ENCODE assay signal across 12 cellular contexts in genomic region chr3:187027531-187027936, GRCh38.
DNase-seq lines count a peak whose midpoint lies in the region; ATAC-seq and TF ChIP-seq lines count a peak whose summit lies in the region.
"Had no signal": no experiment of that assay in that cellular context is flagged by ENCODE, and none has a peak within 500 bp of the region (broad histone marks: within the 10 kb centered on the region; RNA-seq: fewer than 3 reads in every experiment).

No MANE protein-coding gene starts in this region.

- H3K27ac Mint-ChIP-seq in glutamatergic neuron (ENCODE audit: unreplicated experiment) = no peak overlapping the region
- H3K27ac Mint-ChIP-seq: brain had no signal

- peaks cover 4% of the 10 kb centered on the region for H3K27me3 Mint-ChIP-seq in glutamatergic neuron (ENCODE audit: unreplicated experiment)
- H3K27me3 Mint-ChIP-seq: brain had no signal

- H3K27ac ChIP-seq in KOPT-K1 (ENCODE audit: low read depth, low read length, poor library complexity, severe bottlenecking) = peak overlapping the region; percentile 80
- no peak overlapping the region for H3K27ac ChIP-seq in testis
- H3K27ac ChIP-seq: KMS-11 had no signal

- peaks cover 10% of the 10 kb centered on the region for H3K4me1 Mint-ChIP-seq in glutamatergic neuron (ENCODE audit: low read depth, unreplicated experiment)

- H3K9me3 ChIP-seq in KOPT-K1 (ENCODE audit: insufficient read depth, low read length, poor library complexity, severe bottlenecking) (no peaks in the 10 kb centered on the region), testis (no peaks in the 10 kb centered on the region)

- peaks cover 9% of the 10 kb centered on the region for H3K9me3 Mint-ChIP-seq in glutamatergic neuron (ENCODE audit: unreplicated experiment)

- TF ChIP-seq CTCF in GM12875 (IDR thresholded peaks at IDR 0.05; ENCODE audit: borderline replicate concordance, insufficient read depth, low read depth, low read length) (0 out of 2 replicates have a peak, but pooled peaks have one; percentile 5), testis (IDR thresholded peaks at IDR 0.05) (no peak), glutamatergic neuron (IDR thresholded peaks at IDR 0.05; ENCODE audit: partially characterized antibody, unreplicated experiment) (no peak)

- no peaks in the 10 kb centered on the region for H3K27me3 ChIP-seq in testis

- 68 to 88% methylated on average over 7 of the region's 7 CpGs for WGBS in testis, 2 donors

- H3K4me3 ChIP-seq in GM12875 (ENCODE audit: low read depth, low read length) = peak overlapping the region; percentile 29
- no peak overlapping the region for H3K4me3 ChIP-seq in testis

- TF ChIP-seq POLR2A in testis (IDR thresholded peaks at IDR 0.05) = no peak

- H3K36me3 Mint-ChIP-seq in glutamatergic neuron (ENCODE audit: unreplicated experiment) = no peaks in the 10 kb centered on the region

- DNase-seq in activated T-helper 1 cell treated with Interleukin-2 at 50 U/mL for 16 hours (ENCODE audit: low read depth) = peak; percentile 60
- DNase-seq in stimulated activated CD4-positive, alpha-beta T cell treated with anti-CD3 and anti-CD28 coated beads, Interleukin-15, amount 100 ng/mL, for 24 hours = peak; percentile 57
- no peak for DNase-seq in testis
- DNase-seq in NCI-H1417 treated with DMSO at 0.1 percent for 48 hours (lab: John Stamatoyannopoulos, UW) = no peak
- DNase-seq in glutamatergic neuron = no peak
- DNase-seq: DMS 273 treated with DMSO at 0.1 percent for 48 hours, head of caudate nucleus had no signal

- no peaks in the 10 kb centered on the region for H3K4me1 ChIP-seq in testis

- intact Hi-C loops in testis (cut with DNase I; ENCODE audit: low total_unique reads) = no loop called here

- H3K36me3 ChIP-seq in KOPT-K1 (ENCODE audit: insufficient read depth, low read length) (no peaks in the 10 kb centered on the region), testis (ENCODE audit: low read depth, missing control alignments) (no peaks in the 10 kb centered on the region)

- no peak for ATAC-seq in HG02678 (IDR thresholded peaks at IDR 0.05; ENCODE audit: unreplicated experiment)

- H3K4me3 Mint-ChIP-seq in glutamatergic neuron (ENCODE audit: unreplicated experiment) = no peak overlapping the region
- H3K4me3 Mint-ChIP-seq: brain had no signal

Comparison
In these comparisons a context has a peak if more than half of its experiments do, and no peak if none do; other contexts are left out.
1. DNase-seq: peak in activated T-helper 1 cell treated with Interleukin-2 at 50 U/mL for 16 hours (single experiment) and stimulated activated CD4-positive, alpha-beta T cell treated with anti-CD3 and anti-CD28 coated beads, Interleukin-15, amount 100 ng/mL, for 24 hours (single experiment); none in testis (single experiment), NCI-H1417 treated with DMSO at 0.1 percent for 48 hours (single experiment) and glutamatergic neuron (single experiment).